ENCODE assay signal across 30 cellular contexts in the genomic region with DNA sequence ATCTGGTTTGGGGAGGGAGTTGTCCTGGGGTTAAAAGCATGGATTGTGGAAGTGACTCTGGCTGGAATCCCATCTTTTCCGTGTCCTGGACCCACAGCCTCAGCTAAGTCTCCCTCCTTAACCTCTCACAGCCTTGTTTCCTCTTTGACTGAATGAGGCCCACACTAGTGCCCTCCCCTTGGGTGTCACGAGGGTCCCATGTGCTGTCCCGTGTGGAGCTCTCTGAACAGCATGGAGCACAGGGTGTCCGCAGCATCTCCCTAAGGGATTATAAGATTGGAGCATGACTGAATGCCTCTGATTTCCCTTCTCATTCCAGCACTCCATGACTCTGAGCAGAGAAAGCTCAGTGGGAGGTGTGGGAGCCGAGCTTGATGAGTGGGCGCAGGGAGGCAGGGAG.
"Had no signal": no experiment of that assay in that cellular context is flagged by ENCODE, and none has a peak within 500 bp of the region (broad histone marks: within the 10 kb centered on the region; RNA-seq: fewer than 3 reads in every experiment).

No MANE protein-coding gene starts in this region.

- H3K27ac Mint-ChIP-seq: activated CD4-positive, alpha-beta T cell treated with anti-CD3 and anti-CD28 coated beads, Interleukin-2, amount 10 ng/mL, durations not matched to agents 7 days and 5 days; activated CD8-positive, alpha-beta T cell treated with anti-CD3 and anti-CD28 coated beads for 36 hours; activated naive CD4-positive, alpha-beta T cell treated with anti-CD3 and anti-CD28 coated beads for 36 hours; activated naive CD8-positive, alpha-beta T cell; activated T-cell treated with anti-CD3 and anti-CD28 coated beads, Interleukin-2, amount 50 U/mL, for 24 hours; activated T-cell treated with anti-CD3 and anti-CD28 coated beads, Interleukin-2, amount 50 U/mL, for 72 hours; effector memory CD8-positive, alpha-beta T cell; T-helper 17 cell; T-helper 2 cell treated with Interferon-gamma antibody and Interleukin-4, amounts not matched to agents 5 μg/mL and 100 μg/mL, for 36 hours had no signal

- H3K36me3 ChIP-seq: esophagus muscularis mucosa, gastrocnemius medialis, heart left ventricle had no signal

- H3K27ac ChIP-seq: esophagus muscularis mucosa, foreskin keratinocyte, gastrocnemius medialis, heart left ventricle had no signal

- FAIRE-seq: astrocyte, colon had no signal

- H3K4me1 ChIP-seq: esophagus muscularis mucosa, foreskin keratinocyte, gastrocnemius medialis, heart left ventricle had no signal

- H3K9me3 Mint-ChIP-seq: effector memory CD8-positive, alpha-beta T cell; T-helper 2 cell treated with Interferon-gamma antibody and Interleukin-4, amounts not matched to agents 5 μg/mL and 100 μg/mL, for 36 hours had no signal

- H3K4me3 ChIP-seq: esophagus muscularis mucosa, gastrocnemius medialis, heart left ventricle had no signal

- H3K4me3 Mint-ChIP-seq: activated CD4-positive, alpha-beta T cell treated with anti-CD3 and anti-CD28 coated beads, Interleukin-2, amount 10 ng/mL, durations not matched to agents 7 days and 5 days; activated CD8-positive, alpha-beta T cell treated with anti-CD3 and anti-CD28 coated beads for 36 hours; activated naive CD4-positive, alpha-beta T cell treated with anti-CD3 and anti-CD28 coated beads for 36 hours; activated naive CD8-positive, alpha-beta T cell; activated T-cell treated with anti-CD3 and anti-CD28 coated beads, Interleukin-2, amount 50 U/mL, for 24 hours; activated T-cell treated with anti-CD3 and anti-CD28 coated beads, Interleukin-2, amount 50 U/mL, for 72 hours; effector memory CD8-positive, alpha-beta T cell; T-helper 17 cell; T-helper 2 cell treated with Interferon-gamma antibody and Interleukin-4, amounts not matched to agents 5 μg/mL and 100 μg/mL, for 36 hours had no signal

- H3K27me3 ChIP-seq: foreskin keratinocyte, gastrocnemius medialis had no signal

- DNase-seq: activated CD4-positive, alpha-beta T cell treated with anti-CD3 and anti-CD28 coated beads for 1 hour; activated CD4-positive, alpha-beta T cell treated with anti-CD3 and anti-CD28 coated beads for 4 hours; activated CD4-positive, alpha-beta T cell treated with anti-CD3 and anti-CD28 coated beads, Interleukin-2, amount 10 ng/mL, durations not matched to agents 7 days and 5 days; activated CD4-positive, alpha-beta T cell treated with anti-CD3 and anti-CD28 coated beads, Interleukin-2, amount 50 U/mL, for 4 hours; activated CD4-positive, CD25-positive, alpha-beta regulatory T cell; activated CD8-positive, alpha-beta memory T cell treated with anti-CD3 and anti-CD28 coated beads for 24 hours; activated CD8-positive, alpha-beta T cell treated with anti-CD3 and anti-CD28 coated beads for 36 hours; activated naive CD4-positive, alpha-beta T cell treated with anti-CD3 and anti-CD28 coated beads for 36 hours; activated T-cell treated with anti-CD3 and anti-CD28 coated beads for 4 hours; activated T-cell treated with anti-CD3 and anti-CD28 coated beads, Interleukin-2, amount 50 U/mL, for 24 hours; activated T-cell treated with anti-CD3 and anti-CD28 coated beads, Interleukin-2, amount 50 U/mL, for 72 hours; amniotic stem cell; caudate nucleus; cortex of kidney; dermis blood vessel endothelial cell; effector CD4-positive, alpha-beta T cell; effector memory CD8-positive, alpha-beta T cell; erythroblast; foreskin keratinocyte; gastrocnemius medialis; glutamatergic neuron; heart left ventricle; T-helper 1 cell; T-helper 17 cell; T1000 had no signal

- H3K4me1 Mint-ChIP-seq: activated CD4-positive, alpha-beta T cell treated with anti-CD3 and anti-CD28 coated beads, Interleukin-2, amount 10 ng/mL, durations not matched to agents 7 days and 5 days; T-helper 17 cell had no signal

- H3K9me3 ChIP-seq: gastrocnemius medialis had no signal

- ATAC-seq: activated CD8-positive, alpha-beta T cell treated with anti-CD3 and anti-CD28 coated beads for 36 hours; activated T-cell treated with anti-CD3 and anti-CD28 coated beads, Interleukin-2, amount 50 U/mL, for 72 hours; effector memory CD8-positive, alpha-beta T cell; foreskin keratinocyte; gastrocnemius medialis; heart left ventricle; T-helper 17 cell had no signal
